In the genomic region with DNA sequence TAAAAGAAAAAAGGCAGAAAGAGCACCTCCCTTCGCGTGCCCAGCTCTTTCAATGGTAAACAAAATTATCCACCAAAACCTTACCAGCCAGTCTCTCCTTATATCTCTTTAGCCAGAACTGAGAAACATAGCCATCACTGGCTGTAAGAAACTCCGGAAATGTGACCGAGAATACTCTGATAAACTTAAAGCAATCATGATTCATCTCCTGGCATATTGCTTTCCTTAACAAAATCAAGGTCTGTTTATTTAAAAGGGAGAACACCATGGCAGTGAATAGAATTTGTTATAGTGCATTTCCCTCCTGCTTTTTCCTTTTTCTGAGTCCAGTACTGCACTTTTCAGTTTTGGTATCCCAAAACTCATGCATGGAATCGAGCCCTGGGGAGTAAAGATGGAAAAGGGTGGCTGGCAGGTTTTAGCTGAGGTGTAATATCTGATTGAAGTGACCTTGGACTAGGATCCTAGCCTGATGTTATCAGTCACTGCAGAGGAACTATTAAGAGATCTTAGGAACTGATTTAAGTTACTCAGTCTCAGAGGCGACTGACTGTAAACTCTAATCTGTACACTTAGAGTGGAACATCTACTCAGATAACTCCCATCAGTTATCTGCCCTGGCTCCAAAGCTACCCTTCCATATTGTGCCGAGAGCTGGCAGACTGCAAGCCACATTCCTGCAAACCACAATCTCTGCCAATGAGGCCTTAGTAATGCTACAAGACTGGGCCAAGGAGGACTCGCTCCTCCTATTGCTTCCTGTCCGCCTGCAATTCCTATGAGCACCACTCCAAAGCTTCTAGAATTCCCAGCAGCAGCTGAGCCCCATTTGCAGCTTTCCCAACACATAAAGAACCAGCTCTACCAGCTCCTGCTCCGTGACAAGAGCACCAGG, we compare ENCODE assay signal across 10 cellular contexts. TPM values are rescaled to one million over a fixed set of nuclear protein-coding genes. Genes with fewer than 3 reads are reported as not detected.
A peak's percentile ranks its signal among the peaks of the same experiment; 100 is the strongest.
DNase-seq lines count a peak whose midpoint lies in the region; ATAC-seq and TF ChIP-seq lines count a peak whose summit lies in the region.
"Had no signal": no experiment of that assay in that cellular context is flagged by ENCODE, and none has a peak within 500 bp of the region (broad histone marks: within the 10 kb centered on the region; RNA-seq: fewer than 3 reads in every experiment).

No MANE protein-coding gene starts in this region.

- H3K4me2 ChIP-seq in trophoblast cell (ENCODE audit: low read length): no peak overlapping the region

- H3K36me3 ChIP-seq in SJSA1 (peaks cover 45% of the 10 kb centered on the region), trophoblast cell (ENCODE audit: control insufficient read depth in 1 of 2, insufficient read depth in 2 of 2, low read length in 2 of 2) (peaks cover 0 to 3% of the 10 kb centered on the region in 2 experiments), tibial nerve (peaks cover 0 to 62% (median 0%) of the 10 kb centered on the region in 3 donors)

- no peak overlapping the region for H3K4ac ChIP-seq in trophoblast cell (ENCODE audit: low read depth, low read length)

- H2BK5ac ChIP-seq in trophoblast cell (ENCODE audit: low read depth, low read length, poor library complexity): no peak overlapping the region

- TF ChIP-seq POLR2A in tibial nerve (IDR thresholded peaks at IDR 0.05): no peak

- no peak overlapping the region for H2BK120ac ChIP-seq in trophoblast cell (ENCODE audit: insufficient read depth, low read length, poor library complexity)

- no peak overlapping the region for H4K8ac ChIP-seq in trophoblast cell (ENCODE audit: low read depth, low read length)

- H3K79me2 ChIP-seq in trophoblast cell (ENCODE audit: control insufficient read depth, insufficient read depth, low read length, poor library complexity): no peaks in the 10 kb centered on the region

- peak overlapping the region; percentile 78 for H3K27ac ChIP-seq in SJSA1
- no peak overlapping the region for H3K27ac ChIP-seq in trophoblast cell (ENCODE audit: low read depth, low read length)
- H3K27ac ChIP-seq in tibial nerve: no peak overlapping the region

- no peak overlapping the region for H4K91ac ChIP-seq in trophoblast cell (ENCODE audit: low read depth, low read length)

- H3K79me1 ChIP-seq in trophoblast cell (ENCODE audit: low read length): no peaks in the 10 kb centered on the region

- H3K18ac ChIP-seq in trophoblast cell (ENCODE audit: low read length): no peak overlapping the region

- H3K9me3 ChIP-seq in SJSA1 (replicated peaks): no peaks in the 10 kb centered on the region
- no peaks in the 10 kb centered on the region for H3K9me3 ChIP-seq in trophoblast cell (ENCODE audit: insufficient read depth, low read depth, low read length)
- H3K9me3 ChIP-seq in tibial nerve: peaks cover 0 to 7% (median 0%) of the 10 kb centered on the region in 4 donors

- no peak overlapping the region for H3K9ac ChIP-seq in trophoblast cell (ENCODE audit: low read length)

- no peak overlapping the region for H2AFZ ChIP-seq in trophoblast cell (ENCODE audit: insufficient read depth, low read length, poor library complexity)

- no peak for TF ChIP-seq CTCF in tibial nerve (IDR thresholded peaks at IDR 0.05)

- no peak overlapping the region for H3K23ac ChIP-seq in trophoblast cell (ENCODE audit: low read length)

- no CpG with 5 or more reads among the region's 10 CpGs for WGBS in trophoblast cell (ENCODE audit: extremely low coverage, insufficient coverage, insufficient read length)
- 86% methylated on average over 10 of the region's 10 CpGs for WGBS in tibial nerve, 2 donors

- no peak overlapping the region for H2AK5ac ChIP-seq in trophoblast cell (ENCODE audit: low read length)

- H3K4me3 ChIP-seq in SJSA1 (no peak overlapping the region), trophoblast cell (ENCODE audit: low read depth, low read length) (no peak overlapping the region), tibial nerve (no peak overlapping the region)

- H4K12ac ChIP-seq in trophoblast cell (ENCODE audit: low read depth, low read length): no peak overlapping the region

- H3K27me3 ChIP-seq in SJSA1 (replicated peaks): no peaks in the 10 kb centered on the region
- no peaks in the 10 kb centered on the region for H3K27me3 ChIP-seq in trophoblast cell (ENCODE audit: insufficient read depth, low read length)
- no peaks in the 10 kb centered on the region for H3K27me3 ChIP-seq in tibial nerve

- H2BK12ac ChIP-seq in trophoblast cell (ENCODE audit: low read length): no peak overlapping the region

- no peak overlapping the region for H3K14ac ChIP-seq in trophoblast cell (ENCODE audit: low read length)

- DNase-seq in GM03348 (ENCODE audit: low spot score) (peak; percentile 87), SJSA1 (ENCODE audit: low read depth in 1 of 2, low spot score in 2 of 2) (peak; percentile 69 to 79), fibroblast of peridontal ligament (ENCODE audit: extremely low read depth) (peak; percentile 94), trophoblast cell (peak; percentile 18 to 25), nucleus accumbens (lab: John Stamatoyannopoulos, UW) (no peak), tibial nerve (ENCODE audit: low spot score in 2 of 2) (no peak), cerebellar cortex (ENCODE audit: low spot score) (no peak)
- DNase-seq: DMS53, RPMI8226 had no signal

- no peak for TF ChIP-seq EP300 in tibial nerve (IDR thresholded peaks at IDR 0.05)

- H3K4me1 ChIP-seq in SJSA1 (replicated peaks): peaks cover 28% of the 10 kb centered on the region
- peaks cover 6 to 7% of the 10 kb centered on the region in 2 experiments for H3K4me1 ChIP-seq in trophoblast cell (ENCODE audit: control insufficient read depth in 1 of 2, insufficient read depth in 2 of 2, low read length in 2 of 2)
- no peaks in the 10 kb centered on the region for H3K4me1 ChIP-seq in tibial nerve

- no peak for ATAC-seq in HG02970 (IDR thresholded peaks at IDR 0.05; ENCODE audit: low FRiP score, unreplicated experiment)

RNA-seq across cellular contexts. Expression of a gene that starts 7.4 kb away (rescaled TPM):
- total RNA-seq in SJSA1 (2014; rRNA removed; shearing (Covaris generic)): 23.8 and 27.3 TPM in 2 replicates
- 11.3 and 12.1 TPM in 2 replicates for polyA plus RNA-seq in trophoblast cell (2013)
- 10 to 100 TPM; 12.6 to 22.8 (median 15.6) TPM for total RNA-seq in tibial nerve

Comparison
In these comparisons a context has a peak if more than half of its experiments do, and no peak if none do; other contexts are left out.
1. DNase-seq: peak in GM03348 (single experiment), SJSA1 (2 of 2), fibroblast of peridontal ligament (single experiment) and trophoblast cell (2 of 2); none in nucleus accumbens (0 of 56), tibial nerve (0 of 2) and cerebellar cortex (single experiment).